In the genomic region with DNA sequence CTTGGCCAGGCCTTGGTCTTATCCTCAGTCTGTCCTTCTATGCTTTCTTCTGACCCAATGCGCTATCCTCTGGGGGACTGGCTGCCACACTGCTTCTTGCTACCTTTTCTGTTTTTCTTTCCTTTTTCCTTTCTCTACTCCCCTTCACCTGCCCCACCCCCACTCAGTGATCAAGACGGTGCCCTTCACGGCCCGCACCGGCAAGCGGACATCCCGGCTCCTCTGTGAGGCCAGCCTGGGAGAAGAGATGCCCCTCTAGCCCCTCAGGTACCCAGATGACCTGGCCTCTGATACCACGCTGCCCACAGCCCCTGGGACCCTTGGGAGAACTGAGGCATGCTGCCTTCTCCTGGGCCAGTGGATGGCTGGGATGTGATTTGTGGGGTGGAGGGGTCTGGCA, we compare ENCODE assay signal across 9 cellular contexts. TPM values are rescaled to one million over a fixed set of nuclear protein-coding genes. Genes with fewer than 3 reads are reported as not detected.
DNase-seq lines count a peak whose midpoint lies in the region; ATAC-seq and TF ChIP-seq lines count a peak whose summit lies in the region.
"Had no signal": no experiment of that assay in that cellular context is flagged by ENCODE, and none has a peak within 500 bp of the region (broad histone marks: within the 10 kb centered on the region; RNA-seq: fewer than 3 reads in every experiment).

No MANE protein-coding gene starts in this region.

- H3K4me1 Mint-ChIP-seq in activated CD8-positive, alpha-beta memory T cell treated with anti-CD3 and anti-CD28 coated beads, Interleukin-2, amount 10 ng/mL, durations not matched to agents 7 days and 5 days: peaks cover 52% of the 10 kb centered on the region
- H3K4me1 Mint-ChIP-seq in endodermal cell: peaks cover 13% of the 10 kb centered on the region

- peaks cover 42% of the 10 kb centered on the region for H3K36me3 Mint-ChIP-seq in activated CD8-positive, alpha-beta memory T cell treated with anti-CD3 and anti-CD28 coated beads, Interleukin-2, amount 10 ng/mL, durations not matched to agents 7 days and 5 days
- H3K36me3 Mint-ChIP-seq in endodermal cell (ENCODE audit: low read depth): peaks cover 9% of the 10 kb centered on the region

- no peaks in the 10 kb centered on the region for H3K9me3 ChIP-seq in PC-9 (ENCODE audit: insufficient read depth, low read depth)
- no peaks in the 10 kb centered on the region for H3K9me3 ChIP-seq in endodermal cell (ENCODE audit: control insufficient read depth, low read length)

- H3K4me3 Mint-ChIP-seq in activated CD8-positive, alpha-beta memory T cell treated with anti-CD3 and anti-CD28 coated beads, Interleukin-2, amount 10 ng/mL, durations not matched to agents 7 days and 5 days: peak overlapping the region; percentile 82
- peak overlapping the region; percentile 79 for H3K4me3 Mint-ChIP-seq in endodermal cell

- intact Hi-C loops in PC-9 (cut with micrococcal nuclease; ENCODE audit: unreplicated experiment): no loop called here

- H3K9ac ChIP-seq in endodermal cell (ENCODE audit: extremely low read depth, low read length, poor library complexity, severe bottlenecking): no peak overlapping the region

- POLR2A ChIA-PET in PC-9 (lab: Charles Lee; ENCODE audit: unreplicated experiment): no interaction called here

- H4K20me1 ChIP-seq in PC-9 (ENCODE audit: insufficient read depth): no peaks in the 10 kb centered on the region

- H3K27ac Mint-ChIP-seq in activated CD8-positive, alpha-beta memory T cell treated with anti-CD3 and anti-CD28 coated beads, Interleukin-2, amount 10 ng/mL, durations not matched to agents 7 days and 5 days: peak overlapping the region; percentile 96
- H3K27ac Mint-ChIP-seq in endodermal cell: no peak overlapping the region

- H3K27me3 ChIP-seq in PC-9 (ENCODE audit: insufficient read depth, low read depth) (no peaks in the 10 kb centered on the region), endodermal cell (ENCODE audit: control insufficient read depth, insufficient read depth, low read length, poor library complexity, severe bottlenecking) (peaks cover under 1% of the 10 kb centered on the region)

- WGBS in endodermal cell (ENCODE audit: insufficient coverage in 1 of 2, insufficient read length in 1 of 2), 2 experiments: 81 to 86% methylated on average over 7 to 8 of the region's 8 CpGs

- peak overlapping the region; percentile 96 for H3K4me3 ChIP-seq in PC-9
- peak overlapping the region; percentile 88 for H3K4me3 ChIP-seq in endodermal cell (ENCODE audit: low read length)
- peak overlapping the region; percentile 62 for H3K4me3 ChIP-seq in retinal pigment epithelial cell (ENCODE audit: low read length)

- H3K36me3 ChIP-seq in PC-9 (ENCODE audit: low read depth): no peaks in the 10 kb centered on the region
- peaks cover 4% of the 10 kb centered on the region for H3K36me3 ChIP-seq in endodermal cell (ENCODE audit: control insufficient read depth, insufficient read depth, low read length)

- H3K4me2 ChIP-seq in PC-9: peak overlapping the region; percentile 99

- H3K79me2 ChIP-seq in PC-9 (ENCODE audit: low read depth): peaks cover 14% of the 10 kb centered on the region

- BruUV-seq in PC-9 (replicated peaks; lab: Mats Ljungman, UMichigan): no TSS peak

- no peak for ATAC-seq in activated CD8-positive, alpha-beta memory T cell treated with anti-CD3 and anti-CD28 coated beads, Interleukin-2, amount 10 ng/mL, durations not matched to agents 7 days and 5 days
- no peak for ATAC-seq in GM18511 (IDR thresholded peaks at IDR 0.05; ENCODE audit: unreplicated experiment)
- no peak for ATAC-seq in GM19467 (IDR thresholded peaks at IDR 0.05; ENCODE audit: unreplicated experiment)

- H3K9me2 ChIP-seq in PC-9 (ENCODE audit: insufficient read depth): no peaks in the 10 kb centered on the region

- DNase-seq in activated CD8-positive, alpha-beta memory T cell treated with anti-CD3 and anti-CD28 coated beads, Interleukin-2, amount 10 ng/mL, durations not matched to agents 7 days and 5 days: no peak
- no peak for DNase-seq in activated CD8-positive, alpha-beta memory T cell treated with anti-CD3 and anti-CD28 coated beads for 24 hours
- DNase-seq in PC-9: no peak
- DNase-seq in endodermal cell: no peak
- no peak for DNase-seq in retinal pigment epithelial cell (ENCODE audit: low read depth)
- no peak for DNase-seq in T-helper 9 cell

- no peaks in the 10 kb centered on the region; the same call in 1 of the 2 replicates for H3F3A ChIP-seq in PC-9 (ENCODE audit: insufficient read depth, low read depth)

- peaks cover 14% of the 10 kb centered on the region for H3K4me1 ChIP-seq in PC-9 (replicated peaks; ENCODE audit: insufficient read depth)
- peaks cover 3% of the 10 kb centered on the region for H3K4me1 ChIP-seq in endodermal cell (ENCODE audit: control insufficient read depth, insufficient read depth, low read length)

- H3K27ac ChIP-seq in PC-9 (no peak overlapping the region), endodermal cell (ENCODE audit: low read depth, low read length) (no peak overlapping the region)

- CTCF ChIA-PET in activated CD8-positive, alpha-beta memory T cell treated with anti-CD3 and anti-CD28 coated beads, Interleukin-2, amount 10 ng/mL, durations not matched to agents 7 days and 5 days (lab: Charles Lee): interaction anchor here (0.7 to 4.9 kb wide), 11 partner anchors 10 to 138 kb away, joined by 3 to 42 read pairs (median 16); partner anchors contain the start of genes FMNL1 and HEXIM1
- CTCF ChIA-PET in PC-9 (lab: Charles Lee): interaction anchor here (0.6 to 0.9 kb wide), 2 partner anchors 142 to 231 kb away, joined by 3 to 6 read pairs; no protein-coding TSS in a partner anchor

- no peaks in the 10 kb centered on the region for H3K9me3 Mint-ChIP-seq in activated CD8-positive, alpha-beta memory T cell treated with anti-CD3 and anti-CD28 coated beads, Interleukin-2, amount 10 ng/mL, durations not matched to agents 7 days and 5 days (ENCODE audit: low read depth)
- no peaks in the 10 kb centered on the region for H3K9me3 Mint-ChIP-seq in endodermal cell

- TF ChIP-seq CTCF in PC-9 (conservative IDR thresholded peaks at IDR 0.05) (no peak), endodermal cell (conservative IDR thresholded peaks at IDR 0.05) (no peak), retinal pigment epithelial cell (conservative IDR thresholded peaks at IDR 0.05; ENCODE audit: low read depth, low read length) (no peak)

- no peaks in the 10 kb centered on the region for H3K27me3 Mint-ChIP-seq in activated CD8-positive, alpha-beta memory T cell treated with anti-CD3 and anti-CD28 coated beads, Interleukin-2, amount 10 ng/mL, durations not matched to agents 7 days and 5 days
- H3K27me3 Mint-ChIP-seq in endodermal cell (ENCODE audit: insufficient read depth): peaks cover 30% of the 10 kb centered on the region

- H2AFZ ChIP-seq in PC-9: no peak overlapping the region

RNA-seq across cellular contexts. Expression of gene SPATA32, which starts 15.6 kb away (rescaled TPM):
- under 1 TPM; 0.23 to 0.49 TPM for total RNA-seq in activated CD8-positive, alpha-beta memory T cell treated with anti-CD3 and anti-CD28 coated beads, Interleukin-2, amount 10 ng/mL, durations not matched to agents 7 days and 5 days
- 0.35 and 0.48 TPM in 2 replicates for total RNA-seq in PC-9 (2021)
- under 1 TPM in 1 of 2 donors, not detected in 1; 0.18 TPM for total RNA-seq in endodermal cell
- not detected for polyA plus RNA-seq in endodermal cell (2013, experiment 1 of 2)
- not detected for polyA plus RNA-seq in endodermal cell (2013, experiment 2 of 2)
- total RNA-seq: frontal cortex had no signal

RNA-seq across cellular contexts. Expression of gene FMNL1, which starts 24.7 kb away (rescaled TPM):
- 100 to 1,000 TPM; 482 to 504 TPM for total RNA-seq in activated CD8-positive, alpha-beta memory T cell treated with anti-CD3 and anti-CD28 coated beads, Interleukin-2, amount 10 ng/mL, durations not matched to agents 7 days and 5 days
- total RNA-seq in PC-9 (2021) (12.9 and 18.7 TPM in 2 replicates), endodermal cell (1 to 10 TPM; 3.5 to 4.5 TPM)
- 1.9 TPM for polyA plus RNA-seq in endodermal cell (2013, experiment 1 of 2)
- 1.7 TPM for polyA plus RNA-seq in endodermal cell (2013, experiment 2 of 2)

Comparison
In these comparisons a context has a peak if more than half of its experiments do, and no peak if none do; other contexts are left out.
1. RNA of gene FMNL1, which starts 24.7 kb away (total RNA-seq): 482 to 504 TPM in activated CD8-positive, alpha-beta memory T cell treated with anti-CD3 and anti-CD28 coated beads, Interleukin-2, amount 10 ng/mL, durations not matched to agents 7 days and 5 days; 12.9 to 18.7 TPM in PC-9 and 3.5 to 4.5 TPM in endodermal cell; every median in the first group is over 10 times any median in the second.
2. Peak in every context shown above with its lines, with median percentiles within 50 percentile points of each other: H3K4me3 ChIP-seq.